21 cellular contexts compared by ENCODE assay signal in genomic region chrX:14591976-14592375, GRCh38.
DNase-seq lines count a peak whose midpoint lies in the region; ATAC-seq and TF ChIP-seq lines count a peak whose summit lies in the region.
"Had no signal": no experiment of that assay in that cellular context is flagged by ENCODE, and none has a peak within 500 bp of the region (broad histone marks: within the 10 kb centered on the region; RNA-seq: fewer than 3 reads in every experiment).

No MANE protein-coding gene starts in this region.

- intact Hi-C loops in left ventricle myocardium superior (cut with micrococcal nuclease), result no loop called here

- 53% methylated on average over 2 of the region's 2 CpGs; no CpG with 5 or more reads in 1 of the 2 donors for WGBS in gastroesophageal sphincter (ENCODE audit: low coverage in 1 of 2), 2 donors

- ATAC-seq in gastroesophageal sphincter (no peak), left ventricle myocardium superior (no peak), GM19023 (IDR thresholded peaks at IDR 0.05; ENCODE audit: unreplicated experiment) (no peak)
- ATAC-seq: SK-N-SH treated with all-trans-retinoic acid at 6 μM for 48 hours had no signal

- no peaks in the 10 kb centered on the region for H3K27me3 ChIP-seq in gastroesophageal sphincter
- H3K27me3 ChIP-seq: Peyer's patch had no signal

- TF ChIP-seq EP300 in gastroesophageal sphincter (IDR thresholded peaks at IDR 0.05), result no peak

- no peaks in the 10 kb centered on the region for H3K36me3 ChIP-seq in gastroesophageal sphincter
- H3K36me3 ChIP-seq: Peyer's patch had no signal

- H3K4me3 ChIP-seq in fibroblast of mammary gland (ENCODE audit: control insufficient read depth, low read depth, low read length), result no peak overlapping the region
- no peak overlapping the region for H3K4me3 ChIP-seq in gastroesophageal sphincter
- H3K4me3 ChIP-seq: Peyer's patch had no signal

- peak; percentile 48 for DNase-seq in AG08395 (ENCODE audit: low spot score)
- peak; percentile 34 for DNase-seq in GM04503 (ENCODE audit: low read depth)
- DNase-seq in LHCN-M2 (ENCODE audit: low read depth), result peak; percentile 13
- peak; percentile 36 for DNase-seq in fibroblast of mammary gland (ENCODE audit: low read depth)
- no peak for DNase-seq in activated CD8-positive, alpha-beta memory T cell treated with anti-CD3 and anti-CD28 coated beads for 24 hours
- no peak for DNase-seq in left ventricle myocardium superior
- DNase-seq: ACHN; Calu3; CD8-positive, alpha-beta memory T cell; DMS53; KBM-7; NCI-H1105 treated with DMSO at 0.1 percent for 48 hours; NCI-H2081 treated with DMSO at 0.1 percent for 48 hours; NCI-H2171 treated with DMSO at 0.1 percent for 48 hours; NCI-H524 treated with DMSO at 0.1 percent for 48 hours; Peyer's patch had no signal

- no peak for TF ChIP-seq POLR2A in gastroesophageal sphincter (IDR thresholded peaks at IDR 0.05)

- no peak overlapping the region for H3K27ac ChIP-seq in gastroesophageal sphincter
- H3K27ac ChIP-seq: 22Rv1, C4-2B, Peyer's patch had no signal

- no peaks in the 10 kb centered on the region for H3K9me3 ChIP-seq in gastroesophageal sphincter
- H3K9me3 ChIP-seq: Peyer's patch had no signal

- no peaks in the 10 kb centered on the region for H3K4me1 ChIP-seq in gastroesophageal sphincter
- H3K4me1 ChIP-seq: Peyer's patch had no signal

- TF ChIP-seq CTCF in fibroblast of mammary gland (conservative IDR thresholded peaks at IDR 0.05; ENCODE audit: control insufficient read depth, insufficient read depth, low read depth, low read length) (no peak), gastroesophageal sphincter (IDR thresholded peaks at IDR 0.05) (no peak)

Comparison
In these comparisons a context has a peak if more than half of its experiments do, and no peak if none do; other contexts are left out.
1. DNase-seq: peak in AG08395 (single experiment), GM04503 (single experiment), LHCN-M2 (single experiment) and fibroblast of mammary gland (single experiment); none in activated CD8-positive, alpha-beta memory T cell treated with anti-CD3 and anti-CD28 coated beads for 24 hours (single experiment) and left ventricle myocardium superior (single experiment).